Comparison of ENCODE assay signal across 20 cellular contexts in genomic region chr22:25477358-25477757, GRCh38.
DNase-seq lines count a peak whose midpoint lies in the region; ATAC-seq and TF ChIP-seq lines count a peak whose summit lies in the region.
"Had no signal": no experiment of that assay in that cellular context is flagged by ENCODE, and none has a peak within 500 bp of the region (broad histone marks: within the 10 kb centered on the region; RNA-seq: fewer than 3 reads in every experiment).

No MANE protein-coding gene starts in this region.

- H3K27me3 ChIP-seq in BLaER1 (no peaks in the 10 kb centered on the region), dorsolateral prefrontal cortex (no peaks in the 10 kb centered on the region), osteoblast (ENCODE audit: insufficient read depth, low read length) (no peaks in the 10 kb centered on the region), testis (no peaks in the 10 kb centered on the region), heart right ventricle (no peaks in the 10 kb centered on the region)

- H3K4me2 ChIP-seq in BLaER1 = peak overlapping the region; percentile 74; the same call in 1 of the 2 replicates
- H3K4me2 ChIP-seq in osteoblast (ENCODE audit: insufficient read depth, low read length) = no peak overlapping the region

- DNase-seq in dorsolateral prefrontal cortex = no peak
- DNase-seq in osteoblast (ENCODE audit: insufficient read length, low spot score, missing footprints) = peak; percentile 47
- DNase-seq in testis = no peak
- DNase-seq in heart right ventricle = no peak
- no peak for DNase-seq in NCI-H1417 treated with DMSO at 0.1 percent for 48 hours (lab: John Stamatoyannopoulos, UW)
- DNase-seq: 8988T; C1 segment of cervical spinal cord; CD4-positive, CD25-positive, alpha-beta regulatory T cell; CD8-positive, alpha-beta memory T cell; COR-L47; DMS 273 treated with DMSO at 0.1 percent for 48 hours; DMS53; DND-41; EL; GM23248 had no signal

- H4K20me1 ChIP-seq in BLaER1 (no peaks in the 10 kb centered on the region), osteoblast (ENCODE audit: insufficient read depth, low read length) (no peaks in the 10 kb centered on the region)

- H3K27ac ChIP-seq in BLaER1 = peak overlapping the region; percentile 36
- H3K27ac ChIP-seq in angular gyrus (ENCODE audit: low read depth, low read length) = peak overlapping the region; percentile 46
- H3K27ac ChIP-seq in dorsolateral prefrontal cortex = peak overlapping the region in 41 of 59 donors; percentile 0 to 89 (median 79)
- no peak overlapping the region for H3K27ac ChIP-seq in osteoblast (ENCODE audit: low read depth, low read length)
- H3K27ac ChIP-seq in testis = no peak overlapping the region
- H3K27ac ChIP-seq in heart right ventricle = no peak overlapping the region
- H3K27ac ChIP-seq: GM23248 had no signal

- no peak overlapping the region for H3K9ac ChIP-seq in BLaER1
- H3K9ac ChIP-seq: GM23248 had no signal

- intact Hi-C loops in dorsolateral prefrontal cortex (cut with DNase I) (loop anchor here in 1 of 2 donors (10.0 kb wide), 1 partner anchor 87 kb away; the partner anchor contains the start of gene GRK3), testis (cut with DNase I; ENCODE audit: low total_unique reads) (no loop called here), heart right ventricle (cut with DNase I) (loop anchor here in 1 of 10 donors (10.0 kb wide), 1 partner anchor 867 kb away; no protein-coding TSS in a partner anchor)

- TF ChIP-seq POLR2A in testis (IDR thresholded peaks at IDR 0.05) = no peak

- peaks cover 18% of the 10 kb centered on the region for H3K9me3 ChIP-seq in BLaER1
- H3K9me3 ChIP-seq in osteoblast (ENCODE audit: low read depth, low read length) = no peaks in the 10 kb centered on the region
- H3K9me3 ChIP-seq in testis = no peaks in the 10 kb centered on the region
- H3K9me3 ChIP-seq in heart right ventricle = peaks cover 0 to 6% (median 0%) of the 10 kb centered on the region in 11 donors
- H3K9me3 ChIP-seq: HAP-1 had no signal

- no peak overlapping the region for H3K4me3 ChIP-seq in BLaER1
- H3K4me3 ChIP-seq in dorsolateral prefrontal cortex = no peak overlapping the region
- no peak overlapping the region for H3K4me3 ChIP-seq in osteoblast (ENCODE audit: insufficient read depth, low read length)
- no peak overlapping the region for H3K4me3 ChIP-seq in testis
- no peak overlapping the region for H3K4me3 ChIP-seq in heart right ventricle
- H3K4me3 ChIP-seq: GM12878, GM23248, HAP-1 had no signal

- H3K36me3 ChIP-seq in BLaER1 = peaks cover 29% of the 10 kb centered on the region
- H3K36me3 ChIP-seq in osteoblast (ENCODE audit: insufficient read depth, low read length) = peaks cover 4% of the 10 kb centered on the region
- H3K36me3 ChIP-seq in testis (ENCODE audit: low read depth, missing control alignments) = no peaks in the 10 kb centered on the region
- H3K36me3 ChIP-seq in heart right ventricle = peaks cover 0 to 26% (median 7%) of the 10 kb centered on the region in 9 donors
- H3K36me3 ChIP-seq: HAP-1 had no signal

- H3K4me1 ChIP-seq in BLaER1 = peaks cover 60% of the 10 kb centered on the region
- H3K4me1 ChIP-seq in osteoblast (ENCODE audit: insufficient read depth, low read length) = no peaks in the 10 kb centered on the region
- peaks cover 4% of the 10 kb centered on the region for H3K4me1 ChIP-seq in testis
- peaks cover 2 to 22% (median 10%) of the 10 kb centered on the region in 9 donors for H3K4me1 ChIP-seq in heart right ventricle
- H3K4me1 ChIP-seq: HAP-1 had no signal

- no peaks in the 10 kb centered on the region for H3K79me2 ChIP-seq in osteoblast (ENCODE audit: insufficient read depth, low read length)

- 81 to 96% methylated on average over 3 of the region's 3 CpGs for WGBS in testis, 2 donors
- 97 to 99% methylated on average over 3 of the region's 3 CpGs for WGBS in heart right ventricle, 2 donors

- TF ChIP-seq CTCF in dorsolateral prefrontal cortex (IDR thresholded peaks at IDR 0.05 in 54 of 56, conservative IDR thresholded peaks at IDR 0.05 in 2 of 56; ENCODE audit: low read depth in 1 of 56, partially characterized antibody in 56 of 56) = no peak
- TF ChIP-seq CTCF in osteoblast (IDR thresholded peaks at IDR 0.05; ENCODE audit: extremely low read depth, low read depth, low read length) = no peak
- TF ChIP-seq CTCF in testis (IDR thresholded peaks at IDR 0.05) = no peak
- TF ChIP-seq CTCF in heart right ventricle (IDR thresholded peaks at IDR 0.05) = no peak

- no peak overlapping the region for H2AFZ ChIP-seq in osteoblast (ENCODE audit: low read length)
- H2AFZ ChIP-seq: GM23248 had no signal

- no peak for ATAC-seq in heart right ventricle
- ATAC-seq in GM18502 (IDR thresholded peaks at IDR 0.05; ENCODE audit: poor library complexity, unreplicated experiment) = no peak
- ATAC-seq: GM12878 had no signal

Comparison
In these comparisons a context has a peak if more than half of its experiments do, and no peak if none do; other contexts are left out.
1. H3K27ac ChIP-seq: peak in BLaER1 (single experiment), angular gyrus (single experiment) and dorsolateral prefrontal cortex (41 of 59); none in osteoblast (single experiment), testis (0 of 2) and heart right ventricle (0 of 10).